ENCODE assay signal across 9 cellular contexts in genomic region chr9:134055981-134056461, GRCh38. TPM values are rescaled to one million over a fixed set of nuclear protein-coding genes. Genes with fewer than 3 reads are reported as not detected.
A peak's percentile ranks its signal among the peaks of the same experiment; 100 is the strongest.
DNase-seq lines count a peak whose midpoint lies in the region; ATAC-seq and TF ChIP-seq lines count a peak whose summit lies in the region.
"Had no signal": no experiment of that assay in that cellular context is flagged by ENCODE, and none has a peak within 500 bp of the region (broad histone marks: within the 10 kb centered on the region; RNA-seq: fewer than 3 reads in every experiment).

No MANE protein-coding gene starts in this region.

- no peaks in the 10 kb centered on the region for H3K27me3 ChIP-seq in right lobe of liver

- H3K4me3 Mint-ChIP-seq in type B pancreatic cell: no peak overlapping the region
- H3K4me3 Mint-ChIP-seq: natural killer cell had no signal

- H3K9me3 Mint-ChIP-seq in type B pancreatic cell: no peaks in the 10 kb centered on the region
- H3K9me3 Mint-ChIP-seq: natural killer cell had no signal

- no peaks in the 10 kb centered on the region for H3K27me3 Mint-ChIP-seq in type B pancreatic cell

- H3K4me3 ChIP-seq in choroid plexus epithelial cell (ENCODE audit: low read depth, low read length): no peak overlapping the region
- peak overlapping the region in 1 of 3 donors; percentile 32 for H3K4me3 ChIP-seq in right lobe of liver

- H3K4me1 Mint-ChIP-seq in type B pancreatic cell (ENCODE audit: unreplicated experiment): peaks cover 14% of the 10 kb centered on the region

- DNase-seq in LHCN-M2 (ENCODE audit: low read depth) (peak; percentile 83), choroid plexus epithelial cell (ENCODE audit: low read depth) (peak; percentile 65), right lobe of liver (peak; percentile 89 to 97 (median 96)), type B pancreatic cell (ENCODE audit: extremely low spot score, unreplicated experiment) (no peak), NCI-H524 treated with DMSO at 0.1 percent for 48 hours (lab: John Stamatoyannopoulos, UW) (no peak)
- DNase-seq in stimulated activated naive CD4-positive, alpha-beta T cell (lab: John Stamatoyannopoulos, UW): no peak
- DNase-seq: activated CD4-positive, alpha-beta T cell treated with anti-CD3 and anti-CD28 coated beads, Interleukin-2, amount 50 U/mL, for 1 hour; natural killer cell had no signal

- no peaks in the 10 kb centered on the region for H3K36me3 Mint-ChIP-seq in type B pancreatic cell

- H3K9me3 ChIP-seq in right lobe of liver: no peaks in the 10 kb centered on the region

- TF ChIP-seq POLR2A in right lobe of liver (IDR thresholded peaks at IDR 0.05): peak; percentile 50

- H3K4me1 ChIP-seq in right lobe of liver: peaks cover 0 to 50% (median 29%) of the 10 kb centered on the region in 4 donors

- 30% methylated on average over 2 of the region's 13 CpGs for WGBS in right lobe of liver (ENCODE audit: insufficient coverage, low coverage, low lambda C conversion rate, missing lambda C conversion rate)

- TF ChIP-seq CTCF in choroid plexus epithelial cell (conservative IDR thresholded peaks at IDR 0.05; ENCODE audit: low read depth, low read length): no peak
- no peak for TF ChIP-seq CTCF in right lobe of liver (IDR thresholded peaks at IDR 0.05)
- TF ChIP-seq CTCF in type B pancreatic cell (conservative IDR thresholded peaks at IDR 0.05): no peak

- ATAC-seq in right lobe of liver (peak; percentile 79 to 87 (median 84)), GM19023 (IDR thresholded peaks at IDR 0.05; ENCODE audit: unreplicated experiment) (no peak)
- ATAC-seq: natural killer cell had no signal

- peak overlapping the region; percentile 51 to 83 (median 82) for H3K27ac ChIP-seq in right lobe of liver

- peaks cover 0 to 17% (median 2%) of the 10 kb centered on the region in 4 donors for H3K36me3 ChIP-seq in right lobe of liver

- peak overlapping the region; percentile 61 for H3K27ac Mint-ChIP-seq in type B pancreatic cell

- intact Hi-C loops in right lobe of liver (cut with DNase I): no loop called here

RNA-seq across cellular contexts. Expression of gene BRD3, which starts 11.8 kb away (rescaled TPM):
- total RNA-seq in LHCN-M2 (2014; rRNA removed): 5.3 and 6.3 TPM in 2 replicates
- 10.2 TPM for polyA plus RNA-seq in LHCN-M2 (2012)
- total RNA-seq in right lobe of liver: 10 to 100 TPM; 10.7 to 25.4 (median 21.1) TPM
- total RNA-seq in type B pancreatic cell (ENCODE audit: low replicate concordance): 59.8 and 72.4 TPM in 2 replicates

RNA-seq across cellular contexts. Expression of gene BRD3OS, which starts 30.7 kb away (rescaled TPM):
- total RNA-seq in LHCN-M2 (2014; rRNA removed) (17.7 and 21.5 TPM in 2 replicates), right lobe of liver (1 to 10 TPM; 3.2 to 8.1 (median 5.9) TPM), type B pancreatic cell (ENCODE audit: low replicate concordance) (17.0 and 24.0 TPM in 2 replicates)
- polyA plus RNA-seq in LHCN-M2 (2012): 15.8 TPM

Comparison
In these comparisons a context has a peak if more than half of its experiments do, and no peak if none do; other contexts are left out.
1. DNase-seq: peak in LHCN-M2 (single experiment), choroid plexus epithelial cell (single experiment) and right lobe of liver (3 of 3); none in type B pancreatic cell (single experiment), stimulated activated naive CD4-positive, alpha-beta T cell (0 of 6) and NCI-H524 treated with DMSO at 0.1 percent for 48 hours (single experiment).